Comparison of ENCODE assay signal across 15 cellular contexts in genomic region chr14:95305940-95306339, GRCh38. TPM values are rescaled to one million over a fixed set of nuclear protein-coding genes. Genes with fewer than 3 reads are reported as not detected.
A peak's percentile ranks its signal among the peaks of the same experiment; 100 is the strongest.
DNase-seq lines count a peak whose midpoint lies in the region; ATAC-seq and TF ChIP-seq lines count a peak whose summit lies in the region.
"Had no signal": no experiment of that assay in that cellular context is flagged by ENCODE, and none has a peak within 500 bp of the region (broad histone marks: within the 10 kb centered on the region; RNA-seq: fewer than 3 reads in every experiment).

No MANE protein-coding gene starts in this region.

- H3K9me2 ChIP-seq in Karpas-422 (replicated peaks; ENCODE audit: insufficient read depth, low read length) = no peaks in the 10 kb centered on the region

- H3K4me1 ChIP-seq in Karpas-422 (ENCODE audit: low read length) = peaks cover 97% of the 10 kb centered on the region
- H3K4me1 ChIP-seq: A549, Caco-2 had no signal

- H3K27ac Mint-ChIP-seq in mesothelial cell of epicardium = peak overlapping the region; percentile 43
- H3K27ac Mint-ChIP-seq: CD8-positive, alpha-beta memory T cell; HFFc6 had no signal

- peaks cover 70% of the 10 kb centered on the region for H3K79me2 ChIP-seq in Karpas-422 (ENCODE audit: low read length)

- no peaks in the 10 kb centered on the region for H4K20me1 ChIP-seq in Karpas-422 (ENCODE audit: insufficient read depth, low read depth, low read length)

- peaks cover 67% of the 10 kb centered on the region for H3K4me1 Mint-ChIP-seq in mesothelial cell of epicardium
- H3K4me1 Mint-ChIP-seq: CD8-positive, alpha-beta memory T cell had no signal

- TF ChIP-seq CTCF in mesothelial cell of epicardium (IDR thresholded peaks at IDR 0.05; ENCODE audit: unreplicated experiment) = no peak

- peak overlapping the region; percentile 74 for H3K9ac ChIP-seq in Karpas-422 (ENCODE audit: low read length)

- peak overlapping the region; percentile 83 for H3K4me2 ChIP-seq in Karpas-422 (ENCODE audit: low read depth, low read length, poor library complexity, severe bottlenecking)
- H3K4me2 ChIP-seq: A549 had no signal

- no peaks in the 10 kb centered on the region for H3K27me3 Mint-ChIP-seq in mesothelial cell of epicardium (ENCODE audit: low read depth)

- H3K36me3 Mint-ChIP-seq in mesothelial cell of epicardium = peaks cover 19% of the 10 kb centered on the region
- H3K36me3 Mint-ChIP-seq: CD8-positive, alpha-beta memory T cell had no signal

- H3K27ac ChIP-seq in Karpas-422 (ENCODE audit: low read length) (peak overlapping the region; percentile 98), caudate nucleus (ENCODE audit: low read depth, low read length) (peak overlapping the region; percentile 83)
- H3K27ac ChIP-seq: A549 had no signal

- no peaks in the 10 kb centered on the region for H3K9me3 ChIP-seq in Karpas-422 (ENCODE audit: low read length)
- H3K9me3 ChIP-seq: A549, BE2C, Caco-2 had no signal

- H2AFZ ChIP-seq in Karpas-422 (ENCODE audit: low read length) = no peak overlapping the region

- DNase-seq in Karpas-422 (peak; percentile 70), caudate nucleus (lab: John Stamatoyannopoulos, UW) (no peak), mesothelial cell of epicardium (ENCODE audit: low spot score in 2 of 2, unreplicated experiment in 2 of 2) (no peak), NCI-H2171 (lab: John Stamatoyannopoulos, UW) (no peak)
- DNase-seq: BE2C; Caco-2; CD8-positive, alpha-beta memory T cell; DND-41; GDM1; HCEC 1CT; HFFc6; IMR-90 had no signal

- H3K27me3 ChIP-seq in Karpas-422 (ENCODE audit: low read length) = no peaks in the 10 kb centered on the region
- H3K27me3 ChIP-seq: BE2C had no signal

- H3K4me3 Mint-ChIP-seq in mesothelial cell of epicardium = no peak overlapping the region
- H3K4me3 Mint-ChIP-seq: CD8-positive, alpha-beta memory T cell; HFFc6 had no signal

- no peak for ATAC-seq in HG02852 (IDR thresholded peaks at IDR 0.05; ENCODE audit: unreplicated experiment)
- ATAC-seq in GM21526 (IDR thresholded peaks at IDR 0.05; ENCODE audit: low FRiP score, unreplicated experiment) = no peak
- ATAC-seq: A549 had no signal

- H3K36me3 ChIP-seq in Karpas-422 (ENCODE audit: insufficient read depth, low read length) = peaks cover 7% of the 10 kb centered on the region; the same call in 1 of the 2 replicates
- H3K36me3 ChIP-seq: BE2C had no signal

- no peaks in the 10 kb centered on the region for H3K9me3 Mint-ChIP-seq in mesothelial cell of epicardium
- H3K9me3 Mint-ChIP-seq: HFFc6 had no signal

- H3K4me3 ChIP-seq in Karpas-422 (ENCODE audit: low read length) = no peak overlapping the region
- H3K4me3 ChIP-seq: A549 had no signal

RNA-seq across cellular contexts. Expression of gene CLMN, which starts 13.8 kb away (rescaled TPM):
- total RNA-seq in Karpas-422 (2014; rRNA removed; shearing (Covaris generic); ENCODE audit: low replicate concordance) = 40.1 and 56.1 TPM in 2 replicates
- total RNA-seq in mesothelial cell of epicardium = 114 to 120 TPM (median 117 TPM) in 3 replicates
